ENCODE assay signal across 8 cellular contexts in the genomic region with DNA sequence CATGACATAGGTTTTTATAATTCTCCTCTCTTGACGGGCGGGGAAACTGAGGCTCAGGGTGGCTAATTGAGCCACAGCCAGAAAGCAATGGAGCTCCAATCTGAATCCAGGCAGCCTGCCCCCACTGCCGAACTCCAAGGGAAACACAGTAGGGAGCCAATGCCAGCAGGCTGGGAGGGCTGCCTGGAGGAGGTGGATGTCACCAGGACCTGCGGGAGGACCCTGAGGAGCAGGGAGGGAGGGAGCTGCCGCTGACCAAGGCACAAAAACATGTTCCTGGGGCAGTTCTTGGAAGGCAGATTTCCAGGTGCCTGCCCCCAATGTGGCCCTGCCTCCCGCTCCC. TPM values are rescaled to one million over a fixed set of nuclear protein-coding genes. Genes with fewer than 3 reads are reported as not detected.
DNase-seq lines count a peak whose midpoint lies in the region; ATAC-seq and TF ChIP-seq lines count a peak whose summit lies in the region.
"Not testable (repeated sequence)": the region's sequence is repeated elsewhere in the genome, so short reads cannot be mapped to it uniquely, and the experiment has no call there.

No MANE protein-coding gene starts in this region.

- intact Hi-C loops in HCT116 (cut with micrococcal nuclease); OCI-LY7 (cut with micrococcal nuclease; ENCODE audit: unreplicated experiment); uterus (cut with DNase I; ENCODE audit: low total_unique reads): not testable (repeated sequence)

- RAD21 ChIA-PET in HCT116 (lab: Charles Lee; ENCODE audit: low non-redundant PET in 1 of 2, low total read pairs in 2 of 2, uncharacterized antibody in 2 of 2, unreplicated experiment in 2 of 2) = not testable (repeated sequence)

- H3K9me3 ChIP-seq in BLaER1; HCT116 (ENCODE audit: control insufficient read depth in 1 of 2, insufficient read depth in 1 of 2, low read depth in 1 of 2, low read length in 2 of 2); OCI-LY7 (ENCODE audit: low read length); ectodermal cell (ENCODE audit: control insufficient read depth, low read length); iPS-18a (ENCODE audit: control insufficient read depth, low read depth, low read length); uterus: not testable (repeated sequence)

- peaks cover 33% of the 10 kb centered on the region for H3K4me1 ChIP-seq in BLaER1
- H3K4me1 ChIP-seq in HCT116 (ENCODE audit: control insufficient read depth in 1 of 2, insufficient read depth in 2 of 2, low read length in 2 of 2) = peaks cover 6 to 17% of the 10 kb centered on the region in 2 experiments; a peak in 3 of 4 replicates
- H3K4me1 ChIP-seq in OCI-LY7 (ENCODE audit: insufficient read depth, low read length, poor library complexity, severe bottlenecking) = peaks cover 35% of the 10 kb centered on the region
- not testable (repeated sequence) for H3K4me1 ChIP-seq in ectodermal cell (ENCODE audit: control insufficient read depth, insufficient read depth, low read length); iPS-18a (ENCODE audit: control insufficient read depth, low read depth, low read length); uterus

- peak overlapping the region; percentile 20 to 50 (median 28) for H3K4me3 Mint-ChIP-seq in nephron

- H2AFZ ChIP-seq in HCT116 (ENCODE audit: low read depth, low read length, poor library complexity, severe bottlenecking); OCI-LY7 (ENCODE audit: low read length): not testable (repeated sequence)

- H3K9me2 ChIP-seq in HCT116 (ENCODE audit: insufficient read depth); OCI-LY7 (ENCODE audit: insufficient read depth, low read length): not testable (repeated sequence)

- not testable (repeated sequence) for H3K27me3 Mint-ChIP-seq in nephron (ENCODE audit: low read depth)

- not testable (repeated sequence) for H3K9me3 Mint-ChIP-seq in nephron

- not testable (repeated sequence) for H3K36me3 Mint-ChIP-seq in nephron (ENCODE audit: low read depth)

- H3K27ac ChIP-seq in BLaER1 = peak overlapping the region; percentile 87
- H3K27ac ChIP-seq in HCT116 (ENCODE audit: low read depth, low read length) = peak overlapping the region; percentile 72
- H3K27ac ChIP-seq in OCI-LY7 (ENCODE audit: low read depth, low read length, poor library complexity, severe bottlenecking); iPS-18a (ENCODE audit: low read length): not testable (repeated sequence)
- H3K27ac ChIP-seq in ectodermal cell (ENCODE audit: insufficient read depth, low read depth, low read length, poor library complexity, severe bottlenecking) = peak overlapping the region; percentile 87
- H3K27ac ChIP-seq in uterus = peak overlapping the region; percentile 84 to 87

- CTCF ChIA-PET in HCT116 (lab: Charles Lee) = interaction anchor here (0.8 to 0.9 kb wide), 2 partner anchors 26 to 158 kb away, joined by 4 read pairs; no protein-coding TSS in a partner anchor
- CTCF ChIA-PET in OCI-LY7 (lab: Charles Lee; ENCODE audit: unreplicated experiment) = not testable (repeated sequence)

- peak; percentile 30; the same call in 1 of the 2 replicates for ATAC-seq in HCT116

- not testable (repeated sequence) for TF ChIP-seq POLR2A in HCT116 (IDR thresholded peaks at IDR 0.05; ENCODE audit: borderline replicate concordance, extremely low read depth, insufficient read depth, insufficient read length); uterus (IDR thresholded peaks at IDR 0.05)

- WGBS in ectodermal cell, 2 experiments = 15 to 21% methylated on average over 6 of the region's 6 CpGs

- TF ChIP-seq RAD21 in HCT116 (IDR thresholded peaks at IDR 0.05; ENCODE audit: low read depth) = not testable (repeated sequence)

- not testable (repeated sequence) for TF ChIP-seq CTCF in HCT116 (IDR thresholded peaks at IDR 0.05 in 2 of 3, conservative IDR thresholded peaks at IDR 0.05 in 1 of 3; ENCODE audit: borderline replicate concordance in 1 of 3, insufficient read depth in 1 of 3, low read depth in 2 of 3, low read length in 2 of 3); OCI-LY7 (conservative IDR thresholded peaks at IDR 0.05; ENCODE audit: low read length); nephron (IDR thresholded peaks at IDR 0.05; ENCODE audit: unreplicated experiment in 3 of 3); uterus (IDR thresholded peaks at IDR 0.05)

- BruUV-seq in HCT116 (replicated peaks; lab: Mats Ljungman, UMichigan); OCI-LY7 (replicated peaks; lab: Mats Ljungman, UMichigan): not testable (repeated sequence)

- H3K4me2 ChIP-seq in BLaER1 (peak overlapping the region; percentile 83), HCT116 (ENCODE audit: low read length) (peak overlapping the region; percentile 75), OCI-LY7 (ENCODE audit: low read length) (peak overlapping the region; percentile 57; the same call in 1 of the 2 replicates)

- not testable (repeated sequence) for H3K36me3 ChIP-seq in BLaER1; HCT116 (ENCODE audit: control insufficient read depth in 1 of 2, insufficient read depth in 2 of 2, low read length in 2 of 2); OCI-LY7 (ENCODE audit: insufficient read depth, low read length); ectodermal cell (ENCODE audit: control insufficient read depth, insufficient read depth, low read length); iPS-18a (ENCODE audit: control insufficient read depth, low read depth, low read length); uterus

- H3K9ac ChIP-seq in BLaER1 (peak overlapping the region; percentile 73), HCT116 (ENCODE audit: low read length) (peak overlapping the region; percentile 56)
- not testable (repeated sequence) for H3K9ac ChIP-seq in iPS-18a (ENCODE audit: low read length)

- not testable (repeated sequence) for H4K20me1 ChIP-seq in BLaER1; HCT116 (ENCODE audit: insufficient read depth); OCI-LY7 (ENCODE audit: insufficient read depth, low read length)

- H3K4me3 ChIP-seq in BLaER1 = peak overlapping the region; percentile 57
- peak overlapping the region; percentile 43 to 54 for H3K4me3 ChIP-seq in HCT116 (replicated peaks in 1 of 2; ENCODE audit: low read depth in 1 of 2, low read length in 2 of 2)
- H3K4me3 ChIP-seq in OCI-LY7 (ENCODE audit: low read depth, low read length, poor library complexity, severe bottlenecking); ectodermal cell (ENCODE audit: insufficient read depth, low read depth, low read length); uterus: not testable (repeated sequence)
- H3K4me3 ChIP-seq in iPS-18a (ENCODE audit: low read length) = peak overlapping the region; percentile 54

- not testable (repeated sequence) for H3K79me2 ChIP-seq in HCT116 (ENCODE audit: insufficient read depth, low read length); OCI-LY7 (ENCODE audit: insufficient read depth, low read depth, low read length)

- DNase-seq in HCT116 (ENCODE audit: low read depth, low spot score); OCI-LY7 (ENCODE audit: low spot score); uterus: not testable (repeated sequence)
- DNase-seq in activated CD8-positive, alpha-beta memory T cell treated with anti-CD3 and anti-CD28 coated beads for 24 hours = peak; percentile 58

- not testable (repeated sequence) for H3K4me1 Mint-ChIP-seq in nephron

- H3K27ac Mint-ChIP-seq in nephron = not testable (repeated sequence)

- POLR2A ChIA-PET in HCT116 (lab: Charles Lee) = interaction anchor here (0.7 to 1.2 kb wide), 4 partner anchors 10 to 264 kb away, joined by 3 read pairs; no protein-coding TSS in a partner anchor
- POLR2A ChIA-PET in OCI-LY7 (lab: Charles Lee) = not testable (repeated sequence)

- H3K27me3 ChIP-seq in BLaER1; HCT116 (ENCODE audit: insufficient read depth, low read length); ectodermal cell (ENCODE audit: control insufficient read depth, insufficient read depth, low read length, poor library complexity, severe bottlenecking); iPS-18a (ENCODE audit: control insufficient read depth, insufficient read depth, low read length); uterus: not testable (repeated sequence)

RNA-seq across cellular contexts. Expression of gene ADGRL1, which starts 41.2 kb away (rescaled TPM):
- total RNA-seq in HCT116 (2021; ENCODE audit: unreplicated experiment) = 88.6 TPM
- 47.2 and 54.8 TPM in 2 replicates for polyA plus RNA-seq in HCT116 (2012)
- total RNA-seq in OCI-LY7 (2014; rRNA removed; shearing (Covaris generic)) = 2.6 and 5.0 TPM in 2 replicates
- 8.1 and 8.2 TPM in 2 replicates for total RNA-seq in OCI-LY7 (2022)
- 80.2 TPM for polyA plus RNA-seq in ectodermal cell (2013, experiment 1 of 4)
- 94.8 TPM for polyA plus RNA-seq in ectodermal cell (2013, experiment 2 of 4)
- 68.7 TPM for polyA plus RNA-seq in ectodermal cell (2013, experiment 3 of 4)
- 78.3 TPM for polyA plus RNA-seq in ectodermal cell (2013, experiment 4 of 4)
- 10 to 100 TPM in 2 of 4 donors, 1 to 10 TPM in 2; 2.4 to 64.0 (median 20.7) TPM for total RNA-seq in uterus
